Comparison of ENCODE assay signal across 15 cellular contexts in the genomic region with DNA sequence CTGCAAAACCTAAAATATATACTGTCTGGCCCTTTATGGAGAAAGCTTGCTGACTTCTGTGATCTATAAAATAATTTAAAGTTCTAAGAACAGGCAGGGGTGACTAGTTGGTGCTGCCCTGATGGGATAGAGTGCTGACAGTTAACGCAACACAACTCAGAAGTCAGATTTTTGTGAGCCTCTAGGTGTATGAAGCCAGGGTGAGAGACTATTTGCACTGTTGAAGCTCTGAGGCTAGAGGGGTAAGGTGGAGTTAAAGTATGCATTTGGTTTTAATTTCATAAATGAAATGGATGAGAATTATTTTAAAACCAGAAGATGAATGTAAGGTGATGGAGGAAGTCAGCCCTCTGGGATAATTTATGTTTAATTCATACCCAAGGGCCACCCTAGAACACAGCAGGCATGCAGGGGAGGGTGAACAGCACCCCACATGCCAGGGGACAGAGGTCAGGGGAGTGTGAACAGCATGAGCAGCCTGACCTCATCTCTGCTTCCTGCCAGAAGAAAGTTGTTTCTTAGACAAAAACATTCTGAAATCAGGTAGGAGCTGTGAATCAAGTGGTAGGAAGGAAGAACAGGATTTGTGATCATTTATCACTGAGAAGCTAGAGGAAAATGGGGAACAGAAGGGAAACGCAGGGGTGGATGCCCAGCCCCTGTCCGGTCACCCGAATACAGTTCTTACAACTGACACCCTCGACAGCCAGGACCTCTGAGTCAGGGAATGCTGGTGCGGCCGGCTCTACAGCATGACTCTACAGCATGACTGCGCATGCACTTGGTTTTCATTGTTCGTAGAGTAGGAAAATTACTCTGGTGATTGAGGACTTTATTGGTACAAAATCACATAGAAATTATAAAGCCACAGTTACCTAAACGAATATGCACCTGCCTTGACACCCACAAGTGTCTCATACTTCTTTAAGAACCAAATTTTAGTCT.
DNase-seq lines count a peak whose midpoint lies in the region; FAIRE-seq and TF ChIP-seq lines count a peak whose summit lies in the region.
"Had no signal": no experiment of that assay in that cellular context is flagged by ENCODE, and none has a peak within 500 bp of the region (broad histone marks: within the 10 kb centered on the region; RNA-seq: fewer than 3 reads in every experiment).

No MANE protein-coding gene starts in this region.

- H3K27ac Mint-ChIP-seq in activated CD4-positive, alpha-beta memory T cell treated with anti-CD3 and anti-CD28 coated beads, Interleukin-2, amount 10 ng/mL, durations not matched to agents 7 days and 5 days = peak overlapping the region; percentile 36
- H3K27ac Mint-ChIP-seq: type B pancreatic cell had no signal

- H3K9me3 ChIP-seq in osteoblast (ENCODE audit: low read depth, low read length) = no peaks in the 10 kb centered on the region
- no peaks in the 10 kb centered on the region for H3K9me3 ChIP-seq in PC-9 (ENCODE audit: insufficient read depth, low read depth)
- H3K9me3 ChIP-seq: Caco-2 had no signal

- DNase-seq in HPDE6-E6E7 (ENCODE audit: extremely low spot score) = peak; percentile 87
- DNase-seq in activated CD4-positive, alpha-beta memory T cell treated with anti-CD3 and anti-CD28 coated beads, Interleukin-2, amount 10 ng/mL, durations not matched to agents 7 days and 5 days = no peak
- peak; percentile 31 for DNase-seq in epithelial cell of proximal tubule (ENCODE audit: low read depth)
- peak; percentile 74 for DNase-seq in osteoblast (ENCODE audit: insufficient read length, low spot score, missing footprints)
- DNase-seq in MV-4-11 (lab: John Stamatoyannopoulos, UW) = no peak
- no peak for DNase-seq in PC-9
- no peak for DNase-seq in UCSD-AML1 (lab: John Stamatoyannopoulos, UW; ENCODE audit: unreplicated experiment)
- no peak for DNase-seq in GM12892 (ENCODE audit: insufficient read length)
- DNase-seq: activated CD8-positive, alpha-beta memory T cell treated with anti-CD3 and anti-CD28 coated beads, Interleukin-2, amount 50 U/mL, for 48 hours; Caco-2; cerebellar nuclear complex; kidney glomerular epithelial cell; spleen; T1000 had no signal

- TF ChIP-seq POLR2A in GM12892 (IDR thresholded peaks at IDR 0.05; ENCODE audit: low read depth, low read length) = no peak

- no peak for TF ChIP-seq CTCF in epithelial cell of proximal tubule (conservative IDR thresholded peaks at IDR 0.05; ENCODE audit: low read depth, low read length)
- TF ChIP-seq CTCF in osteoblast (IDR thresholded peaks at IDR 0.05; ENCODE audit: extremely low read depth, low read depth, low read length) = no peak
- TF ChIP-seq CTCF in PC-9 (conservative IDR thresholded peaks at IDR 0.05) = no peak

- no peak for FAIRE-seq in GM12892 (lab: Jason Lieb, UNC)

- no peak overlapping the region for H3K4me2 ChIP-seq in osteoblast (ENCODE audit: insufficient read depth, low read length)
- H3K4me2 ChIP-seq in PC-9 = no peak overlapping the region

- H3K27me3 ChIP-seq in osteoblast (ENCODE audit: insufficient read depth, low read length) (no peaks in the 10 kb centered on the region), PC-9 (ENCODE audit: insufficient read depth, low read depth) (no peaks in the 10 kb centered on the region)
- H3K27me3 ChIP-seq: spleen had no signal

- no peaks in the 10 kb centered on the region for H3K9me3 Mint-ChIP-seq in activated CD4-positive, alpha-beta memory T cell treated with anti-CD3 and anti-CD28 coated beads, Interleukin-2, amount 10 ng/mL, durations not matched to agents 7 days and 5 days
- H3K9me3 Mint-ChIP-seq: type B pancreatic cell had no signal

- H2AFZ ChIP-seq in osteoblast (ENCODE audit: low read length) (no peak overlapping the region), PC-9 (no peak overlapping the region)

- peaks cover 29% of the 10 kb centered on the region for H3K4me1 Mint-ChIP-seq in activated CD4-positive, alpha-beta memory T cell treated with anti-CD3 and anti-CD28 coated beads, Interleukin-2, amount 10 ng/mL, durations not matched to agents 7 days and 5 days

- no peaks in the 10 kb centered on the region for H3F3A ChIP-seq in PC-9 (ENCODE audit: insufficient read depth, low read depth)

- H3K36me3 ChIP-seq in osteoblast (ENCODE audit: insufficient read depth, low read length) = no peaks in the 10 kb centered on the region
- no peaks in the 10 kb centered on the region for H3K36me3 ChIP-seq in PC-9 (ENCODE audit: low read depth)

- H3K27me3 Mint-ChIP-seq in activated CD4-positive, alpha-beta memory T cell treated with anti-CD3 and anti-CD28 coated beads, Interleukin-2, amount 10 ng/mL, durations not matched to agents 7 days and 5 days = no peaks in the 10 kb centered on the region
- H3K27me3 Mint-ChIP-seq: type B pancreatic cell had no signal

- no peak overlapping the region for H3K4me3 Mint-ChIP-seq in activated CD4-positive, alpha-beta memory T cell treated with anti-CD3 and anti-CD28 coated beads, Interleukin-2, amount 10 ng/mL, durations not matched to agents 7 days and 5 days
- H3K4me3 Mint-ChIP-seq: type B pancreatic cell had no signal

- intact Hi-C loops in PC-9 (cut with micrococcal nuclease; ENCODE audit: unreplicated experiment) = no loop called here

- peaks cover 62% of the 10 kb centered on the region for H3K36me3 Mint-ChIP-seq in activated CD4-positive, alpha-beta memory T cell treated with anti-CD3 and anti-CD28 coated beads, Interleukin-2, amount 10 ng/mL, durations not matched to agents 7 days and 5 days (ENCODE audit: low read depth)
- H3K36me3 Mint-ChIP-seq: type B pancreatic cell had no signal

- POLR2A ChIA-PET in activated CD4-positive, alpha-beta memory T cell treated with anti-CD3 and anti-CD28 coated beads, Interleukin-2, amount 10 ng/mL, durations not matched to agents 7 days and 5 days (lab: Charles Lee) = no interaction called here
- POLR2A ChIA-PET in PC-9 (lab: Charles Lee; ENCODE audit: unreplicated experiment) = interaction anchor here (0.5 kb wide), 1 partner anchor 22 kb away, joined by 5 read pairs; no protein-coding TSS in a partner anchor

- H3K9me2 ChIP-seq in PC-9 (ENCODE audit: insufficient read depth) = no peaks in the 10 kb centered on the region

- H3K4me3 ChIP-seq in epithelial cell of proximal tubule (ENCODE audit: low read depth, low read length) = peak overlapping the region; percentile 18
- no peak overlapping the region for H3K4me3 ChIP-seq in osteoblast (ENCODE audit: insufficient read depth, low read length)
- no peak overlapping the region for H3K4me3 ChIP-seq in PC-9
- H3K4me3 ChIP-seq: spleen had no signal

- no TSS peak for BruUV-seq in PC-9 (replicated peaks; lab: Mats Ljungman, UMichigan)

- H3K4me1 ChIP-seq in osteoblast (ENCODE audit: insufficient read depth, low read length) (peaks cover 7% of the 10 kb centered on the region), PC-9 (replicated peaks; ENCODE audit: insufficient read depth) (no peaks in the 10 kb centered on the region)
- H3K4me1 ChIP-seq: Caco-2 had no signal

- H3K79me2 ChIP-seq in osteoblast (ENCODE audit: insufficient read depth, low read length) (no peaks in the 10 kb centered on the region), PC-9 (ENCODE audit: low read depth) (peaks cover 31% of the 10 kb centered on the region)

- CTCF ChIA-PET in activated CD4-positive, alpha-beta memory T cell treated with anti-CD3 and anti-CD28 coated beads, Interleukin-2, amount 10 ng/mL, durations not matched to agents 7 days and 5 days (lab: Charles Lee) = no interaction called here
- CTCF ChIA-PET in PC-9 (lab: Charles Lee) = no interaction called here

- H3K27ac ChIP-seq in osteoblast (ENCODE audit: low read depth, low read length) (no peak overlapping the region), PC-9 (no peak overlapping the region)

- H4K20me1 ChIP-seq in osteoblast (ENCODE audit: insufficient read depth, low read length) (no peaks in the 10 kb centered on the region), PC-9 (ENCODE audit: insufficient read depth) (peaks cover 17% of the 10 kb centered on the region)

Comparison
In these comparisons a context has a peak if more than half of its experiments do, and no peak if none do; other contexts are left out.
1. DNase-seq: peak in HPDE6-E6E7 (single experiment), epithelial cell of proximal tubule (single experiment) and osteoblast (single experiment); none in activated CD4-positive, alpha-beta memory T cell treated with anti-CD3 and anti-CD28 coated beads, Interleukin-2, amount 10 ng/mL, durations not matched to agents 7 days and 5 days (single experiment), MV-4-11 (single experiment), PC-9 (0 of 2), UCSD-AML1 (single experiment) and GM12892 (single experiment).